ENCODE assay signal across 8 cellular contexts in genomic region chr19:39406656-39407393, GRCh38. TPM values are rescaled to one million over a fixed set of nuclear protein-coding genes. Genes with fewer than 3 reads are reported as not detected.
DNase-seq lines count a peak whose midpoint lies in the region; ATAC-seq and TF ChIP-seq lines count a peak whose summit lies in the region.

A gene with protein sequence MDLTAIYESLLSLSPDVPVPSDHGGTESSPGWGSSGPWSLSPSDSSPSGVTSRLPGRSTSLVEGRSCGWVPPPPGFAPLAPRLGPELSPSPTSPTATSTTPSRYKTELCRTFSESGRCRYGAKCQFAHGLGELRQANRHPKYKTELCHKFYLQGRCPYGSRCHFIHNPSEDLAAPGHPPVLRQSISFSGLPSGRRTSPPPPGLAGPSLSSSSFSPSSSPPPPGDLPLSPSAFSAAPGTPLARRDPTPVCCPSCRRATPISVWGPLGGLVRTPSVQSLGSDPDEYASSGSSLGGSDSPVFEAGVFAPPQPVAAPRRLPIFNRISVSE (plus strand): TSS chr19:39406847. CDS start chr19:39406905, 58 bp downstream.

- peaks cover 41% of the 10 kb centered on the region for H3K4me1 ChIP-seq in GM23248 (ENCODE audit: insufficient read depth)

- no peaks in the 10 kb centered on the region for H3K9me3 ChIP-seq in GM23248 (ENCODE audit: low read depth)

- peaks cover 31% of the 10 kb centered on the region for H3K36me3 Mint-ChIP-seq in activated CD4-positive, alpha-beta T cell treated with anti-CD3 and anti-CD28 coated beads for 36 hours (ENCODE audit: low read depth)
- H3K36me3 Mint-ChIP-seq in chondrocyte (ENCODE audit: low read depth) = peaks cover 12% of the 10 kb centered on the region

- H3K9me3 Mint-ChIP-seq in activated CD4-positive, alpha-beta T cell treated with anti-CD3 and anti-CD28 coated beads for 36 hours (ENCODE audit: low read depth) = no peaks in the 10 kb centered on the region
- no peaks in the 10 kb centered on the region for H3K9me3 Mint-ChIP-seq in chondrocyte (ENCODE audit: low read depth)

- no peaks in the 10 kb centered on the region for H3K9me2 ChIP-seq in GM23248 (ENCODE audit: insufficient read depth)

- in situ Hi-C loops in GM23248 (cut with MboI) = no loop called here

- no peaks in the 10 kb centered on the region for H3K27me3 Mint-ChIP-seq in activated CD4-positive, alpha-beta T cell treated with anti-CD3 and anti-CD28 coated beads for 36 hours
- no peaks in the 10 kb centered on the region for H3K27me3 Mint-ChIP-seq in chondrocyte (ENCODE audit: low read depth)

- H3K4me1 Mint-ChIP-seq in activated CD4-positive, alpha-beta T cell treated with anti-CD3 and anti-CD28 coated beads for 36 hours = peaks cover 50% of the 10 kb centered on the region
- H3K4me1 Mint-ChIP-seq in chondrocyte (ENCODE audit: low read depth) = peaks cover 67% of the 10 kb centered on the region

- H3K27ac ChIP-seq in GM23248 = peak within 1 kb of the TSS; percentile 96

- peaks cover 11% of the 10 kb centered on the region; the same call in 1 of the 2 replicates for H3K36me3 ChIP-seq in GM23248 (ENCODE audit: low read depth)

- H3K4me2 ChIP-seq in GM23248 (ENCODE audit: unreplicated experiment) = peak within 1 kb of the TSS; percentile 94

- DNase-seq in CD1c-positive myeloid dendritic cell (ENCODE audit: extremely low spot score) (peak; percentile 94), GM23248 (peak; percentile 90), NCI-H345 treated with DMSO at 0.1 percent for 48 hours (lab: John Stamatoyannopoulos, UW; ENCODE audit: unreplicated experiment) (peak; percentile 90), chondrocyte (ENCODE audit: low spot score) (no peak), left colon (peak; percentile 90 to 95), NCI-H1092 (lab: John Stamatoyannopoulos, UW) (no peak)
- DNase-seq in activated CD4-positive, alpha-beta T cell treated with anti-CD3 and anti-CD28 coated beads for 36 hours = peak; percentile 93
- DNase-seq in stimulated activated CD4-positive, alpha-beta T cell treated with anti-CD3 and anti-CD28 coated beads, Interleukin-1b, Interleukin-23, amount 100 ng/mL, for 48 hours = peak; percentile 88

- peak within 1 kb of the TSS; percentile 97 for H3K9ac ChIP-seq in GM23248

- POLR2A ChIA-PET in activated CD4-positive, alpha-beta T cell treated with anti-CD3 and anti-CD28 coated beads for 36 hours (lab: Charles Lee) = interaction anchor here (0.7 to 4.0 kb wide), 6 partner anchors 9 to 541 kb away, joined by 3 to 42 read pairs (median 6); partner anchors contain the start of genes MED29, PAF1, RPS16 and SAMD4B

- peaks cover 23% of the 10 kb centered on the region for H3K79me2 ChIP-seq in GM23248 (ENCODE audit: insufficient read depth)

- 1% methylated on average over 36 to 54 of the region's 55 CpGs for WGBS in GM23248 (ENCODE audit: low coverage in 1 of 2, low lambda C conversion rate in 2 of 2, missing lambda C conversion rate in 2 of 2), 2 experiments

- CTCF ChIA-PET in activated CD4-positive, alpha-beta T cell treated with anti-CD3 and anti-CD28 coated beads for 36 hours (lab: Charles Lee) = interaction anchor here (4.6 to 5.9 kb wide), 2 partner anchors 9 to 16 kb away, joined by 21 to 34 read pairs; partner anchors contain the start of genes MED29 and PAF1

- no peaks in the 10 kb centered on the region for H4K20me1 ChIP-seq in GM23248 (ENCODE audit: insufficient read depth)

- peak; percentile 19 for TF ChIP-seq CTCF in chondrocyte (IDR thresholded peaks at IDR 0.05)

- peak within 1 kb of the TSS; percentile 96 for H3K27ac Mint-ChIP-seq in activated CD4-positive, alpha-beta T cell treated with anti-CD3 and anti-CD28 coated beads for 36 hours
- H3K27ac Mint-ChIP-seq in chondrocyte (ENCODE audit: unreplicated experiment) = peak within 1 kb of the TSS; percentile 99

- H3K4me3 ChIP-seq in GM23248 = peak within 1 kb of the TSS; percentile 87

- H3K4me3 Mint-ChIP-seq in activated CD4-positive, alpha-beta T cell treated with anti-CD3 and anti-CD28 coated beads for 36 hours = peak within 1 kb of the TSS; percentile 73
- peak within 1 kb of the TSS; percentile 90 for H3K4me3 Mint-ChIP-seq in chondrocyte (ENCODE audit: unreplicated experiment)

- no peaks in the 10 kb centered on the region for H3K27me3 ChIP-seq in GM23248 (replicated peaks; ENCODE audit: insufficient read depth)

- intact Hi-C loops in activated CD4-positive, alpha-beta T cell treated with anti-CD3 and anti-CD28 coated beads for 36 hours (cut with DNase I, micrococcal nuclease) = loop anchor here in 1 of 2 experiments (10.0 kb wide), 1 partner anchor 1208 kb away; no protein-coding TSS in a partner anchor
- intact Hi-C loops in left colon (cut with DNase I, micrococcal nuclease) = no loop called here

- peak within 1 kb of the TSS; percentile 50 for H2AFZ ChIP-seq in GM23248

- ATAC-seq in activated CD4-positive, alpha-beta T cell treated with anti-CD3 and anti-CD28 coated beads for 36 hours = peak; percentile 31
- peak; percentile 32 for ATAC-seq in left colon

- H3F3A ChIP-seq in GM23248 (ENCODE audit: insufficient read depth) = peaks cover 38% of the 10 kb centered on the region

RNA-seq across cellular contexts. Expression of the gene that starts here (rescaled TPM):
- total RNA-seq in GM23248 (2014; rRNA removed; shearing (Covaris generic)) = 7.0 and 13.9 TPM in 2 replicates
- 86.2 and 86.6 TPM in 2 replicates for polyA plus RNA-seq in GM23248 (2016; fragmentation: Nextera tagmentation; extraction: Ambion mirVana)
- 10 to 100 TPM; 69.1 to 69.3 TPM for total RNA-seq in activated CD4-positive, alpha-beta T cell treated with anti-CD3 and anti-CD28 coated beads for 36 hours
- total RNA-seq in chondrocyte (30.2 to 55.7 TPM (median 46.3 TPM) in 3 replicates), left colon (100 to 1,000 TPM; 152 to 391 TPM)

Comparison
In these comparisons a context has a peak if more than half of its experiments do, and no peak if none do; other contexts are left out.
1. DNase-seq: peak in CD1c-positive myeloid dendritic cell (single experiment), GM23248 (single experiment), NCI-H345 treated with DMSO at 0.1 percent for 48 hours (single experiment), activated CD4-positive, alpha-beta T cell treated with anti-CD3 and anti-CD28 coated beads for 36 hours (single experiment), left colon (2 of 2) and stimulated activated CD4-positive, alpha-beta T cell treated with anti-CD3 and anti-CD28 coated beads, Interleukin-1b, Interleukin-23, amount 100 ng/mL, for 48 hours (single experiment); none in chondrocyte (single experiment) and NCI-H1092 (single experiment).